ENCODE assay signal across 28 cellular contexts in the genomic region with DNA sequence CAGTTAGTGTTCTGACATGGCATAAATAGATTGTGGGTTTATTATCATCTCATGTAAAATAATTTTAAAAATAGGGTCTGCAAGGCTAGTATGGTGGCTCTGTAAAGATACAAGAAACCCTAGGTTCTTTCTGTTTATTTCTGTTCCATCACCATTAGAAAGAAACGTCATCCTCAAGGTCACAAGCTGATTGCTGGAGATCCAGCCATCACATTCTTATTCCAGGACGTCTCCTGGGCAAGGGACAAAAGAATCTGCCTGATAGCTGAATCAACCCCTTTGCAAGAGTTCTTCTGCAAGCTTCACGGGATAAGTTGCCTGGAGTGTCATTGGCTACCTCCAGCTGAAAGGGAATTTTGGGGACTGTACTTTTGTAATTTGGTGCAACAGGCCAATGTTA.
"Had no signal": no experiment of that assay in that cellular context is flagged by ENCODE, and none has a peak within 500 bp of the region (broad histone marks: within the 10 kb centered on the region; RNA-seq: fewer than 3 reads in every experiment).

No MANE protein-coding gene starts in this region.

- DNase-seq: activated CD4-positive, alpha-beta memory T cell treated with anti-CD3 and anti-CD28 coated beads, Interleukin-2, amount 10 ng/mL, durations not matched to agents 7 days and 5 days; activated CD4-positive, alpha-beta T cell treated with anti-CD3 and anti-CD28 coated beads for 36 hours; activated CD4-positive, alpha-beta T cell treated with anti-CD3 and anti-CD28 coated beads, Interleukin-2, amount 10 ng/mL, durations not matched to agents 7 days and 5 days; activated CD4-positive, alpha-beta T cell treated with anti-CD3 and anti-CD28 coated beads, Interleukin-2, amount 50 U/mL, for 4 hours; activated CD4-positive, CD25-positive, alpha-beta regulatory T cell; activated CD4-positive, CD25-positive, alpha-beta regulatory T cell treated with anti-CD3 and anti-CD28 coated beads, Interleukin-2, amount 50 U/mL, for 72 hours; activated CD8-positive, alpha-beta memory T cell treated with anti-CD3 and anti-CD28 coated beads, Interleukin-2, amount 10 ng/mL, durations not matched to agents 7 days and 5 days; activated CD8-positive, alpha-beta memory T cell treated with anti-CD3 and anti-CD28 coated beads, Interleukin-2, amount 50 U/mL, for 4 hours; activated gamma-delta T cell treated with Interleukin-2 at 50 U/mL for 16 hours; activated naive CD4-positive, alpha-beta T cell treated with anti-CD3 and anti-CD28 coated beads, Interleukin-2, amount 50 U/mL, for 16 hours; activated naive CD4-positive, alpha-beta T cell treated with Interleukin-2 at 50 U/mL for 16 hours; activated T-cell treated with anti-CD3 and anti-CD28 coated beads for 4 hours; activated T-cell treated with anti-CD3 and anti-CD28 coated beads, Interleukin-2, amount 50 U/mL, for 24 hours; activated T-cell treated with anti-CD3 and anti-CD28 coated beads, Interleukin-2, amount 50 U/mL, for 72 hours; amniotic stem cell; anterior cingulate cortex; caudate nucleus; cortex of kidney; effector CD4-positive, alpha-beta T cell; effector memory CD8-positive, alpha-beta T cell; foreskin fibroblast; T-helper 2 cell had no signal

- H3K27me3 Mint-ChIP-seq: activated CD4-positive, alpha-beta memory T cell treated with anti-CD3 and anti-CD28 coated beads, Interleukin-2, amount 10 ng/mL, durations not matched to agents 7 days and 5 days; activated CD4-positive, alpha-beta T cell treated with anti-CD3 and anti-CD28 coated beads for 36 hours; activated CD4-positive, alpha-beta T cell treated with anti-CD3 and anti-CD28 coated beads, Interleukin-2, amount 10 ng/mL, durations not matched to agents 7 days and 5 days; activated CD8-positive, alpha-beta memory T cell treated with anti-CD3 and anti-CD28 coated beads, Interleukin-2, amount 10 ng/mL, durations not matched to agents 7 days and 5 days; activated naive CD8-positive, alpha-beta T cell; activated T-cell treated with anti-CD3 and anti-CD28 coated beads, Interleukin-2, amount 50 U/mL, for 24 hours; effector memory CD8-positive, alpha-beta T cell had no signal

- ATAC-seq: activated CD4-positive, alpha-beta T cell treated with anti-CD3 and anti-CD28 coated beads for 36 hours; activated CD8-positive, alpha-beta memory T cell treated with anti-CD3 and anti-CD28 coated beads, Interleukin-2, amount 10 ng/mL, durations not matched to agents 7 days and 5 days; activated T-cell treated with anti-CD3 and anti-CD28 coated beads, Interleukin-2, amount 50 U/mL, for 72 hours; effector memory CD8-positive, alpha-beta T cell had no signal

- FAIRE-seq: astrocyte, colon, frontal cortex, TTC549 had no signal

- H3K36me3 Mint-ChIP-seq: activated CD8-positive, alpha-beta memory T cell treated with anti-CD3 and anti-CD28 coated beads, Interleukin-2, amount 10 ng/mL, durations not matched to agents 7 days and 5 days had no signal

- H3K4me3 Mint-ChIP-seq: activated CD4-positive, alpha-beta memory T cell treated with anti-CD3 and anti-CD28 coated beads, Interleukin-2, amount 10 ng/mL, durations not matched to agents 7 days and 5 days; activated CD4-positive, alpha-beta T cell treated with anti-CD3 and anti-CD28 coated beads for 36 hours; activated CD4-positive, alpha-beta T cell treated with anti-CD3 and anti-CD28 coated beads, Interleukin-2, amount 10 ng/mL, durations not matched to agents 7 days and 5 days; activated CD8-positive, alpha-beta memory T cell treated with anti-CD3 and anti-CD28 coated beads, Interleukin-2, amount 10 ng/mL, durations not matched to agents 7 days and 5 days; activated naive CD8-positive, alpha-beta T cell; activated T-cell treated with anti-CD3 and anti-CD28 coated beads, Interleukin-2, amount 50 U/mL, for 24 hours; effector memory CD8-positive, alpha-beta T cell had no signal

- H3K9me3 Mint-ChIP-seq: activated CD4-positive, alpha-beta memory T cell treated with anti-CD3 and anti-CD28 coated beads, Interleukin-2, amount 10 ng/mL, durations not matched to agents 7 days and 5 days; activated CD4-positive, alpha-beta T cell treated with anti-CD3 and anti-CD28 coated beads, Interleukin-2, amount 10 ng/mL, durations not matched to agents 7 days and 5 days; activated T-cell treated with anti-CD3 and anti-CD28 coated beads, Interleukin-2, amount 50 U/mL, for 24 hours had no signal

- H3K27ac Mint-ChIP-seq: activated CD4-positive, alpha-beta memory T cell treated with anti-CD3 and anti-CD28 coated beads, Interleukin-2, amount 10 ng/mL, durations not matched to agents 7 days and 5 days; activated CD4-positive, alpha-beta T cell treated with anti-CD3 and anti-CD28 coated beads for 36 hours; activated CD4-positive, alpha-beta T cell treated with anti-CD3 and anti-CD28 coated beads, Interleukin-2, amount 10 ng/mL, durations not matched to agents 7 days and 5 days; activated CD8-positive, alpha-beta memory T cell treated with anti-CD3 and anti-CD28 coated beads, Interleukin-2, amount 10 ng/mL, durations not matched to agents 7 days and 5 days; activated naive CD8-positive, alpha-beta T cell; activated T-cell treated with anti-CD3 and anti-CD28 coated beads, Interleukin-2, amount 50 U/mL, for 24 hours; activated T-cell treated with anti-CD3 and anti-CD28 coated beads, Interleukin-2, amount 50 U/mL, for 72 hours; effector memory CD8-positive, alpha-beta T cell had no signal

- H3K27ac ChIP-seq: epithelial cell of prostate had no signal
